In genomic region chr4:115505326-115505725, GRCh38 we compare ENCODE assay signal across 38 cellular contexts.
"Had no signal": no experiment of that assay in that cellular context is flagged by ENCODE, and none has a peak within 500 bp of the region (broad histone marks: within the 10 kb centered on the region; RNA-seq: fewer than 3 reads in every experiment).

No MANE protein-coding gene starts in this region.

- H3K9me3 ChIP-seq: adrenal gland, ascending aorta, body of pancreas, breast epithelium had no signal

- ATAC-seq: activated naive CD4-positive, alpha-beta T cell treated with anti-CD3 and anti-CD28 coated beads, Interleukin-2, amount 50 U/mL, for 72 hours; activated naive CD8-positive, alpha-beta T cell treated with anti-CD3 and anti-CD28 coated beads, Interleukin-2, amount 50 U/mL, for 24 hours; activated T-cell treated with anti-CD3 and anti-CD28 coated beads, Interleukin-2, amount 50 U/mL, for 4 hours; activated T-cell treated with anti-CD3 and anti-CD28 coated beads, Interleukin-2, amount 50 U/mL, for 72 hours; activated T-helper 17 cell treated with anti-CD3 and anti-CD28 coated beads, Interleukin-2, amount 50 U/mL, for 72 hours; body of pancreas had no signal

- H3K27me3 ChIP-seq: adrenal gland, ascending aorta, body of pancreas, brain microvascular endothelial cell, breast epithelium, cardiac muscle cell had no signal

- H3K27me3 Mint-ChIP-seq: activated naive CD4-positive, alpha-beta T cell treated with anti-CD3 and anti-CD28 coated beads, Interleukin-2, amount 10 ng/mL, durations not matched to agents 7 days and 5 days; activated naive CD4-positive, alpha-beta T cell treated with anti-CD3 and anti-CD28 coated beads, Interleukin-2, amount 50 U/mL, for 24 hours; activated naive CD8-positive, alpha-beta T cell; activated naive CD8-positive, alpha-beta T cell treated with anti-CD3 and anti-CD28 coated beads for 36 hours; activated naive CD8-positive, alpha-beta T cell treated with anti-CD3 and anti-CD28 coated beads, Interleukin-2, amount 10 ng/mL, durations not matched to agents 7 days and 5 days; activated naive CD8-positive, alpha-beta T cell treated with anti-CD3 and anti-CD28 coated beads, Interleukin-2, amount 50 U/mL, for 24 hours; activated T-cell treated with anti-CD3 and anti-CD28 coated beads, Interleukin-2, amount 50 U/mL, for 24 hours; activated T-helper 17 cell treated with anti-CD3 and anti-CD28 coated beads, Interleukin-2, amount 50 U/mL, for 72 hours; brain; central memory CD8-positive, alpha-beta T cell had no signal

- H3K4me3 Mint-ChIP-seq: activated naive CD4-positive, alpha-beta T cell treated with anti-CD3 and anti-CD28 coated beads for 36 hours; activated naive CD4-positive, alpha-beta T cell treated with anti-CD3 and anti-CD28 coated beads, Interleukin-2, amount 10 ng/mL, durations not matched to agents 7 days and 5 days; activated naive CD4-positive, alpha-beta T cell treated with anti-CD3 and anti-CD28 coated beads, Interleukin-2, amount 50 U/mL, for 24 hours; activated naive CD8-positive, alpha-beta T cell; activated naive CD8-positive, alpha-beta T cell treated with anti-CD3 and anti-CD28 coated beads for 36 hours; activated naive CD8-positive, alpha-beta T cell treated with anti-CD3 and anti-CD28 coated beads, Interleukin-2, amount 10 ng/mL, durations not matched to agents 7 days and 5 days; activated naive CD8-positive, alpha-beta T cell treated with anti-CD3 and anti-CD28 coated beads, Interleukin-2, amount 50 U/mL, for 24 hours; activated T-cell treated with anti-CD3 and anti-CD28 coated beads, Interleukin-2, amount 50 U/mL, for 24 hours; activated T-cell treated with anti-CD3 and anti-CD28 coated beads, Interleukin-2, amount 50 U/mL, for 4 hours; activated T-cell treated with anti-CD3 and anti-CD28 coated beads, Interleukin-2, amount 50 U/mL, for 72 hours; activated T-helper 1 cell treated with anti-CD3 and anti-CD28 coated beads, Interleukin-12 subunit alpha, Interleukin-12 subunit beta, Interleukin-2, Interleukin-4 antibody, amounts not matched to agents 30 ng/mL and 10 ng/mL and 1 ng/mL, durations not matched to agents 14 hours and 24 hours and 36 hours; activated T-helper 17 cell treated with anti-CD3 and anti-CD28 coated beads, Interleukin-2, amount 50 U/mL, for 72 hours; brain; central memory CD8-positive, alpha-beta T cell had no signal

- H3K4me1 ChIP-seq: adrenal gland, ascending aorta, body of pancreas, breast epithelium had no signal

- H3K27ac ChIP-seq: adrenal gland, ascending aorta, body of pancreas, brain microvascular endothelial cell, breast epithelium, cardiac muscle cell had no signal

- H3K27ac Mint-ChIP-seq: activated naive CD4-positive, alpha-beta T cell treated with anti-CD3 and anti-CD28 coated beads for 36 hours; activated naive CD4-positive, alpha-beta T cell treated with anti-CD3 and anti-CD28 coated beads, Interleukin-2, amount 10 ng/mL, durations not matched to agents 7 days and 5 days; activated naive CD4-positive, alpha-beta T cell treated with anti-CD3 and anti-CD28 coated beads, Interleukin-2, amount 50 U/mL, for 72 hours; activated naive CD8-positive, alpha-beta T cell; activated naive CD8-positive, alpha-beta T cell treated with anti-CD3 and anti-CD28 coated beads for 36 hours; activated naive CD8-positive, alpha-beta T cell treated with anti-CD3 and anti-CD28 coated beads, Interleukin-2, amount 10 ng/mL, durations not matched to agents 7 days and 5 days; activated naive CD8-positive, alpha-beta T cell treated with anti-CD3 and anti-CD28 coated beads, Interleukin-2, amount 50 U/mL, for 24 hours; activated T-cell treated with anti-CD3 and anti-CD28 coated beads, Interleukin-2, amount 50 U/mL, for 24 hours; activated T-cell treated with anti-CD3 and anti-CD28 coated beads, Interleukin-2, amount 50 U/mL, for 72 hours; activated T-helper 1 cell treated with anti-CD3 and anti-CD28 coated beads, Interleukin-12 subunit alpha, Interleukin-12 subunit beta, Interleukin-2, Interleukin-4 antibody, amounts not matched to agents 30 ng/mL and 10 ng/mL and 1 ng/mL, durations not matched to agents 14 hours and 24 hours and 36 hours; activated T-helper 17 cell treated with anti-CD3 and anti-CD28 coated beads, Interleukin-2, amount 50 U/mL, for 72 hours; activated T-helper 2 cell treated with anti-CD3 and anti-CD28 coated beads, Interferon-gamma antibody, Interleukin-2, Interleukin-4, amounts not matched to agents 10 μg/mL and 5 μg/mL and 100 μg/mL, durations not matched to agents 14 hours and 24 hours and 36 hours; brain had no signal

- H3K36me3 ChIP-seq: adrenal gland, ascending aorta, brain microvascular endothelial cell, breast epithelium, cardiac muscle cell had no signal

- H3K4me1 Mint-ChIP-seq: activated naive CD4-positive, alpha-beta T cell treated with anti-CD3 and anti-CD28 coated beads, Interleukin-2, amount 10 ng/mL, durations not matched to agents 7 days and 5 days; activated naive CD4-positive, alpha-beta T cell treated with anti-CD3 and anti-CD28 coated beads, Interleukin-2, amount 50 U/mL, for 24 hours; activated naive CD8-positive, alpha-beta T cell treated with anti-CD3 and anti-CD28 coated beads for 36 hours; activated naive CD8-positive, alpha-beta T cell treated with anti-CD3 and anti-CD28 coated beads, Interleukin-2, amount 10 ng/mL, durations not matched to agents 7 days and 5 days; activated naive CD8-positive, alpha-beta T cell treated with anti-CD3 and anti-CD28 coated beads, Interleukin-2, amount 50 U/mL, for 24 hours; activated T-helper 17 cell treated with anti-CD3 and anti-CD28 coated beads, Interleukin-2, amount 50 U/mL, for 72 hours; brain; central memory CD8-positive, alpha-beta T cell had no signal

- H3K36me3 Mint-ChIP-seq: activated naive CD4-positive, alpha-beta T cell treated with anti-CD3 and anti-CD28 coated beads, Interleukin-2, amount 10 ng/mL, durations not matched to agents 7 days and 5 days; activated naive CD4-positive, alpha-beta T cell treated with anti-CD3 and anti-CD28 coated beads, Interleukin-2, amount 50 U/mL, for 24 hours; activated naive CD4-positive, alpha-beta T cell treated with anti-CD3 and anti-CD28 coated beads, Interleukin-2, amount 50 U/mL, for 72 hours; activated naive CD8-positive, alpha-beta T cell; activated naive CD8-positive, alpha-beta T cell treated with anti-CD3 and anti-CD28 coated beads for 36 hours; activated naive CD8-positive, alpha-beta T cell treated with anti-CD3 and anti-CD28 coated beads, Interleukin-2, amount 10 ng/mL, durations not matched to agents 7 days and 5 days; brain had no signal

- H3K4me3 ChIP-seq: adrenal gland, ascending aorta, body of pancreas, breast epithelium, cardiac muscle cell had no signal

- H3K9me3 Mint-ChIP-seq: activated naive CD4-positive, alpha-beta T cell treated with anti-CD3 and anti-CD28 coated beads for 36 hours; activated naive CD8-positive, alpha-beta T cell treated with anti-CD3 and anti-CD28 coated beads for 36 hours; activated naive CD8-positive, alpha-beta T cell treated with anti-CD3 and anti-CD28 coated beads, Interleukin-2, amount 10 ng/mL, durations not matched to agents 7 days and 5 days; activated naive CD8-positive, alpha-beta T cell treated with anti-CD3 and anti-CD28 coated beads, Interleukin-2, amount 50 U/mL, for 24 hours; activated T-cell treated with anti-CD3 and anti-CD28 coated beads, Interleukin-2, amount 50 U/mL, for 24 hours; activated T-cell treated with anti-CD3 and anti-CD28 coated beads, Interleukin-2, amount 50 U/mL, for 4 hours; activated T-helper 1 cell treated with anti-CD3 and anti-CD28 coated beads, Interleukin-12 subunit alpha, Interleukin-12 subunit beta, Interleukin-2, Interleukin-4 antibody, amounts not matched to agents 30 ng/mL and 10 ng/mL and 1 ng/mL, durations not matched to agents 14 hours and 24 hours and 36 hours; activated T-helper 17 cell treated with anti-CD3 and anti-CD28 coated beads, Interleukin-2, amount 50 U/mL, for 72 hours; activated T-helper 2 cell treated with anti-CD3 and anti-CD28 coated beads, Interferon-gamma antibody, Interleukin-2, Interleukin-4, amounts not matched to agents 10 μg/mL and 5 μg/mL and 100 μg/mL, durations not matched to agents 14 hours and 24 hours and 36 hours had no signal

- DNase-seq: activated effector memory CD4-positive, alpha-beta T cell treated with anti-CD3 and anti-CD28 coated beads, Interleukin-2, amount 50 U/mL, for 16 hours; activated effector memory CD4-positive, alpha-beta T cell treated with Interleukin-2 at 50 U/mL for 16 hours; activated gamma-delta T cell; activated gamma-delta T cell treated with Interleukin-2 at 50 U/mL for 16 hours; activated naive CD4-positive, alpha-beta T cell; activated naive CD4-positive, alpha-beta T cell treated with anti-CD3 and anti-CD28 coated beads for 36 hours; activated naive CD4-positive, alpha-beta T cell treated with anti-CD3 and anti-CD28 coated beads, Interleukin-2, amount 10 ng/mL, durations not matched to agents 7 days and 5 days; activated naive CD4-positive, alpha-beta T cell treated with anti-CD3 and anti-CD28 coated beads, Interleukin-2, amount 50 U/mL, for 16 hours; activated naive CD4-positive, alpha-beta T cell treated with Interleukin-2 at 50 U/mL for 16 hours; activated naive CD8-positive, alpha-beta T cell treated with anti-CD3 and anti-CD28 coated beads for 36 hours; activated naive CD8-positive, alpha-beta T cell treated with anti-CD3 and anti-CD28 coated beads, Interleukin-2, amount 10 ng/mL, durations not matched to agents 7 days and 5 days; activated naive CD8-positive, alpha-beta T cell treated with anti-CD3 and anti-CD28 coated beads, Interleukin-2, amount 50 U/mL, for 24 hours; activated T-cell treated with anti-CD3 and anti-CD28 coated beads, Interleukin-2, amount 50 U/mL, for 1 hour; activated T-cell treated with anti-CD3 and anti-CD28 coated beads, Interleukin-2, amount 50 U/mL, for 24 hours; activated T-cell treated with anti-CD3 and anti-CD28 coated beads, Interleukin-2, amount 50 U/mL, for 4 hours; activated T-cell treated with anti-CD3 and anti-CD28 coated beads, Interleukin-2, amount 50 U/mL, for 48 hours; activated T-cell treated with anti-CD3 and anti-CD28 coated beads, Interleukin-2, amount 50 U/mL, for 72 hours; adrenal gland; amniotic stem cell; amygdala; anterior cingulate cortex; aorta; body of pancreas; brain microvascular endothelial cell; caudate nucleus; central memory CD4-positive, alpha-beta T cell; cerebellar nuclear complex had no signal
